In the genomic region with DNA sequence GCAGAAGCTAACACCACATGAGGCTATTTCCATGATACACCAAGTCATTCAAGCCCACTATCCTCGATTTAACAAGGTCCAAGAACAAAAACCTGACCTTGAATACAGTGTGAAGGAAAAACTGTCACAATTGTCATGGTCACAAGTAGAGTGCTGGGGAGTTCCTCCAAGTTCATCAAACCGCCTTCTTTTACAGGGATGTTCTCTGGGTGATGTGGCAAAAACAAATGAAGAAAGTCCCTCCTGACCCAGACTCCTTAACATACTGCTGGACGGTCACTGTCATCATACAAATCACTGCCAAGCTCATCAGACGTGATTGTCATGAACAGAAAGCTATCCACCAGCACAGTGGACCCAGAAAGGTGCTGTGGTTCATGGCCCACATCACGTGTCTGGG, we compare ENCODE assay signal across 13 cellular contexts.
"Had no signal": no experiment of that assay in that cellular context is flagged by ENCODE, and none has a peak within 500 bp of the region (broad histone marks: within the 10 kb centered on the region; RNA-seq: fewer than 3 reads in every experiment).

No MANE protein-coding gene starts in this region.

- H3K27ac Mint-ChIP-seq: activated T-cell treated with anti-CD3 and anti-CD28 coated beads, Interleukin-2, amount 50 U/mL, for 24 hours; neural progenitor cell had no signal

- H3K4me2 ChIP-seq: neural progenitor cell had no signal

- H3K9me3 ChIP-seq: esophagus squamous epithelium had no signal

- H3K9me3 Mint-ChIP-seq: activated T-cell treated with anti-CD3 and anti-CD28 coated beads, Interleukin-2, amount 50 U/mL, for 24 hours; neural progenitor cell had no signal

- H3K36me3 ChIP-seq: esophagus squamous epithelium, neural progenitor cell had no signal

- H3K27me3 ChIP-seq: esophagus squamous epithelium, neural progenitor cell had no signal

- H3K4me3 ChIP-seq: esophagus squamous epithelium, lung, neural progenitor cell had no signal

- DNase-seq: activated effector memory CD4-positive, alpha-beta T cell treated with Interleukin-2 at 50 U/mL for 16 hours; activated naive CD4-positive, alpha-beta T cell treated with anti-CD3 and anti-CD28 coated beads, Interleukin-2, amount 50 U/mL, for 16 hours; activated T-cell treated with anti-CD3 and anti-CD28 coated beads, Interleukin-2, amount 50 U/mL, for 24 hours; central memory CD4-positive, alpha-beta T cell; effector CD4-positive, alpha-beta T cell; esophagus squamous epithelium; retina; small intestine; stimulated activated CD4-positive, alpha-beta T cell treated with anti-CD3 and anti-CD28 coated beads, Interleukin-4, amount 100 ng/mL, for 24 hours; T-helper 9 cell had no signal

- H3K4me3 Mint-ChIP-seq: activated T-cell treated with anti-CD3 and anti-CD28 coated beads, Interleukin-2, amount 50 U/mL, for 24 hours; neural progenitor cell had no signal

- H3K9ac ChIP-seq: neural progenitor cell, parathyroid adenoma had no signal

- H3K27me3 Mint-ChIP-seq: activated T-cell treated with anti-CD3 and anti-CD28 coated beads, Interleukin-2, amount 50 U/mL, for 24 hours had no signal
